In the genomic region with DNA sequence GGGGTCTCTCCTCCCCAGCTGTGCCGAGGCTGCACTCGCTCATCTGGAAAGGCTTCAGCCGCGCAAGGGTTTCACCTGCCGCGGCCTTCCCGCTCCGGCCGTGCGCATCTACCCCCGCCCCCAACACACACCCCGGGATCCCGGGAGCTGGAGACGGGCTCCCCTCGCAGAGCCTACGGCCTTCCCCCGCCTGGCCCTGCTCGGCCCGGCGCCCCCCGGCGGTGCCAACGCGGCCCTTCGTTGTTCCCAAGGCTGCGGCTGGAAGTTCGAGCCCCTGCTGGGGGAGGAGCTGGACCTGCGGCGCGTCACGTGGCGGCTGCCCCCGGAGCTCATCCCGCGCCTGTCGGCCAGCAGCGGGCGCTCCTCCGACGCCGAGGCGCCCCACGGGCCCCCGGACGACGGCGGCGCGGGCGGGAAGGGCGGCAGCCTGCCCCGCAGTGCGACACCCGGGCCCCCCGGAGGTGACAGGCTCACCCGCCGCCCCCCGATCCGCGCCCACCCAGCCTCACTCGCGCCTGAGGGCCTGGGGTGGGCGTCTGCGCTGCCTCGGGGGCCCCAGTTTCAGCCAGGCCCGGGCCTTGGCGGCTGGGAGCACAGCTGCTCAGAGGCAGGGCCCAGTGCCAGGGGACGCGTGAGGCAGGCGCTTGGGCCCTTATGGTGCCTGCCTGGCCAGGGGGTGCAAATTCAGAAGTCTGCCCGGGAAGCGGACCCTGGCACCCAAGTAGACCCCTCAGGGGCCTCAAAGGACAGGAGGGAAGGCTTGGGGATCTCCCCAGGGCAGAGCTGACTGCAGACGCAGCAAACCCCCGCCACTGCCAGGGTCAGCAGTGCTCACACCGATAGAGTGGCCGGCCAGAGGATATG, we compare ENCODE assay signal across 1 cellular context.
TF ChIP-seq lines count a peak whose summit lies in the region.

No MANE protein-coding gene starts in this region.

TF ChIP-seq in GM12878, 131 proteins besides CTCF, POLR2A, EP300 and RAD21 (continued from another document):
- no peak for TF ChIP-seq EZH2 (IDR thresholded peaks at IDR 0.05; ENCODE audit: borderline replicate concordance, control insufficient read depth, low read depth, low read length)
- TF ChIP-seq BACH1 (IDR thresholded peaks at IDR 0.05; ENCODE audit: borderline replicate concordance): peak; percentile 88
- TF ChIP-seq MEF2B (IDR thresholded peaks at IDR 0.05; ENCODE audit: partially characterized antibody, poor library complexity, severe bottlenecking): no peak
- no peak for TF ChIP-seq HDAC6 (IDR thresholded peaks at IDR 0.05; ENCODE audit: unreplicated experiment)
- TF ChIP-seq BHLHE40 (IDR thresholded peaks at IDR 0.05; ENCODE audit: borderline replicate concordance in 1 of 2, low read depth in 2 of 2, low read length in 1 of 2): peak; percentile 89 to 96
TF ChIP-seq in GM12878: peak in this region for 29.
